In the genomic region with DNA sequence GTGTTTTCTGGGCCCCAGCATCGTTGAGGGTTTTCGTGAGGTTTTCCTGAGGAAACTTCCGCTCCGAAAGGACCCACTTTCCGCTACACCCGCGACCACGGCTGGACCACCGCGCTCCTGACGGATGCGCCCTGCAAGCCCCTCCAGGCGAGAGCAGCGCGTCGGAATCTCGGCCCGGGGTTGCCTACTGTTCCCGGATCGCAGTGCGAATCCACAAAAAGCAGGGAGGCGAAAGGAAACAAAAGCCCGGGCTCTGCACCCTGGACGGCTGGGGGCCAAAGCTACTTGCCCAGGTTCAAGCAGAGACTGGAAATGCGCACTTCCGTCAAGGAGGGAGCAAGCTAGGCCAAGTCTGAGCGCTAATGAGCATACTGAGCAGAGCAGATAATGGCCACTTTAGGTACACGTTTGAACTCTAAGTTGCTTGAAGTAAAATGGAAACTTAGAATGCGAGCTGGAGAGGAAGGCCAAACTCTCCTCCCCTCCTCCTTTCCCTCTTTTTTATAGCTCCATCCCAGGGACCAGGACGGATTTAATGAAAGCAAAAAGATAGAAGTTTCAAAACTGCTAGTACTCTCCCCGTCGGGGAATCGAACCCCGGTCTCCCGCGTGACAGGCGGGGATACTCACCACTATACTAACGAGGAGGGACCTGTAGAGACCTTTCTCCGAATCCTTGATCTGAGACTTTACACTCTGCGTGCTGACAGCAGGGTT, we compare ENCODE assay signal across 8 cellular contexts. TPM values are rescaled to one million over a fixed set of nuclear protein-coding genes. Genes with fewer than 3 reads are reported as not detected.
DNase-seq lines count a peak whose midpoint lies in the region; ATAC-seq lines count a peak whose summit lies in the region.

No MANE protein-coding gene starts in this region.

- peak overlapping the region; percentile 34 for H2AFZ ChIP-seq in ACC112 (ENCODE audit: low read length, unreplicated experiment)

- ATAC-seq in GM18858 (IDR thresholded peaks at IDR 0.05; ENCODE audit: unreplicated experiment): peak; percentile 33
- peak; percentile 46 for ATAC-seq in HG03097 (IDR thresholded peaks at IDR 0.05; ENCODE audit: low FRiP score, unreplicated experiment)

- peaks cover 5% of the 10 kb centered on the region for H3K4me1 ChIP-seq in ACC112 (ENCODE audit: control insufficient read depth, insufficient read depth, low read length, unreplicated experiment)

- H3K27ac ChIP-seq in ACC112 (ENCODE audit: low read depth, low read length): peak overlapping the region; percentile 85
- H3K27ac ChIP-seq in layer of hippocampus (ENCODE audit: low read depth, low read length): peak overlapping the region; percentile 98

- H3K36me3 ChIP-seq in ACC112 (ENCODE audit: insufficient read depth, low read length): no peaks in the 10 kb centered on the region

- H3K79me2 ChIP-seq in ACC112 (ENCODE audit: control insufficient read depth, insufficient read depth, low read length, unreplicated experiment): no peaks in the 10 kb centered on the region

- peak; percentile 80 for DNase-seq in NCI-H2227 treated with DMSO at 0.1 percent for 48 hours (lab: John Stamatoyannopoulos, UW)
- peak; percentile 81 to 91 for DNase-seq in activated CD4-positive, alpha-beta T cell treated with anti-CD3 and anti-CD28 coated beads for 24 hours (ENCODE audit: low read depth in 2 of 2)
- DNase-seq in cerebellum (ENCODE audit: low spot score): peak; percentile 81
- peak; percentile 68 to 92 (median 80) for DNase-seq in stimulated activated CD4-positive, alpha-beta T cell treated with anti-CD3 and anti-CD28 coated beads, Interleukin-1b, Interleukin-23, amount 100 ng/mL, for 24 hours (ENCODE audit: low read depth in 4 of 4, low spot score in 1 of 4)

- peak overlapping the region; percentile 85 for H3K4me3 ChIP-seq in ACC112 (ENCODE audit: low read depth, low read length)

- H3K27me3 ChIP-seq in ACC112 (ENCODE audit: insufficient read depth, low read length) (no peaks in the 10 kb centered on the region), layer of hippocampus (ENCODE audit: control insufficient read depth, insufficient read depth, low read length) (no peaks in the 10 kb centered on the region)

RNA-seq across cellular contexts. Expression of gene AURKB, which starts 11.4 kb away (rescaled TPM):
- 15.2 TPM for total RNA-seq in cerebellum

RNA-seq across cellular contexts. Expression of gene CTC1, which starts 26.0 kb away (rescaled TPM):
- total RNA-seq in cerebellum: 21.3 TPM

RNA-seq across cellular contexts. Expression of gene PFAS, which starts 27.3 kb away (rescaled TPM):
- total RNA-seq in cerebellum: 19.5 TPM

RNA-seq across cellular contexts. Expression of gene BORCS6, which starts 31.8 kb away (rescaled TPM):
- total RNA-seq in cerebellum: 3.1 TPM

RNA-seq across cellular contexts. Expression of gene TMEM107, which starts 45.6 kb away (rescaled TPM):
- total RNA-seq in cerebellum: 28.3 TPM

Comparison
In these comparisons a context has a peak if more than half of its experiments do, and no peak if none do; other contexts are left out.
1. Peak in every context shown above with its lines: DNase-seq, ATAC-seq, H3K4me3 ChIP-seq and H3K27ac ChIP-seq.